Comparison of ENCODE assay signal across 8 cellular contexts in the genomic region with DNA sequence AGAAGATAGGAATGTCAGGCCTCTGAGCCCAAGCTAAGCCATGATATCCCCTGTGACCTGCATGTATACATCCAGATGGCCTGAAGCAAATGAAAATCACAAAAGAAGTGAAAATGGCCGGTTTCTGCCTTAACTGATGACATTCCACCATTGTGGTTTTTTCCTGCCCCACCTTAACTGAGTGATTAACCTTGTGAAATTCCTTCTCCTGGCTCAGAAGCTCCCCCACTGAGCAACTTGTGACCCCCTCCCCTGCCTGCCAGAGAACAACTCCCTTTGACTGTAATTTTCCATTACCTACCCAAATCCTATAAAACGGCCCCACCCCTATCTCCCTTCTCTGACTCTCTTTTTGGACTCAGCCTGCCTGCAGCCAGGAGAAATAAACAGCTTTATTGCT. TPM values are rescaled to one million over a fixed set of nuclear protein-coding genes. Genes with fewer than 3 reads are reported as not detected.
DNase-seq lines count a peak whose midpoint lies in the region; ATAC-seq and TF ChIP-seq lines count a peak whose summit lies in the region.
"Not testable (repeated sequence)": the region's sequence is repeated elsewhere in the genome, so short reads cannot be mapped to it uniquely, and the experiment has no call there.

No MANE protein-coding gene starts in this region.

- H3K27me3 Mint-ChIP-seq in Caco-2 (ENCODE audit: insufficient read depth, unreplicated experiment); WTC11 (ENCODE audit: low read depth); endodermal cell (ENCODE audit: insufficient read depth); neural progenitor cell (ENCODE audit: insufficient read depth, low read depth): not testable (repeated sequence)

- H3K4me1 ChIP-seq in Caco-2, neural progenitor cell: not testable (repeated sequence)
- peaks cover 13% of the 10 kb centered on the region for H3K4me1 ChIP-seq in endodermal cell (ENCODE audit: control insufficient read depth, insufficient read depth, low read length)

- H3K27ac Mint-ChIP-seq in Caco-2 (ENCODE audit: unreplicated experiment) = peak overlapping the region; percentile 40
- H3K27ac Mint-ChIP-seq in WTC11, endodermal cell: not testable (repeated sequence)
- peak overlapping the region; percentile 14 for H3K27ac Mint-ChIP-seq in neural progenitor cell

- peak overlapping the region; percentile 35 for H3K9ac ChIP-seq in endodermal cell (ENCODE audit: extremely low read depth, low read length, poor library complexity, severe bottlenecking)
- H3K9ac ChIP-seq in neural progenitor cell = not testable (repeated sequence)

- not testable (repeated sequence) for H3K79me2 ChIP-seq in neural progenitor cell (ENCODE audit: low read depth)

- WGBS in endodermal cell (ENCODE audit: insufficient coverage in 1 of 2, insufficient read length in 1 of 2), 2 experiments = 27 to 33% methylated on average over 1 to 2 of the region's 2 CpGs

- H3K4me1 Mint-ChIP-seq in Caco-2 (ENCODE audit: low read depth, unreplicated experiment); neural progenitor cell: not testable (repeated sequence)
- H3K4me1 Mint-ChIP-seq in WTC11 (peaks cover 16% of the 10 kb centered on the region; the same call in 1 of the 2 replicates), endodermal cell (peaks cover 16% of the 10 kb centered on the region)

- H3K36me3 Mint-ChIP-seq in Caco-2 (ENCODE audit: insufficient read depth, unreplicated experiment); WTC11; endodermal cell (ENCODE audit: low read depth); neural progenitor cell: not testable (repeated sequence)

- not testable (repeated sequence) for ATAC-seq in WTC11

- DNase-seq in Caco-2 (peak in 1 of 2 experiments; percentile 33), H4 (ENCODE audit: low spot score) (peak; percentile 15), HT1080 (ENCODE audit: low read depth) (peak; percentile 26), M059J (ENCODE audit: low read depth) (peak; percentile 75), WTC11 (ENCODE audit: low spot score) (peak; percentile 39), endodermal cell (peak; percentile 91), iPS DF 19.7 (ENCODE audit: low read depth, low spot score) (peak; percentile 30)
- not testable (repeated sequence) for DNase-seq in neural progenitor cell (ENCODE audit: low spot score)

- H3K9me3 Mint-ChIP-seq in Caco-2 (ENCODE audit: unreplicated experiment); WTC11; endodermal cell; neural progenitor cell: not testable (repeated sequence)

- not testable (repeated sequence) for H3K9me3 ChIP-seq in Caco-2; endodermal cell (ENCODE audit: control insufficient read depth, low read length); neural progenitor cell (ENCODE audit: low read depth)

- not testable (repeated sequence) for H3K36me3 ChIP-seq in Caco-2 (ENCODE audit: control insufficient read depth, insufficient read depth, low read length); endodermal cell (ENCODE audit: control insufficient read depth, insufficient read depth, low read length); neural progenitor cell

- not testable (repeated sequence) for H4K20me1 ChIP-seq in neural progenitor cell (ENCODE audit: low read depth)

- intact Hi-C loops in Caco-2 (cut with micrococcal nuclease; ENCODE audit: unreplicated experiment) = not testable (repeated sequence)

- H2AFZ ChIP-seq in neural progenitor cell (replicated peaks) = not testable (repeated sequence)

- not testable (repeated sequence) for H3K27ac ChIP-seq in endodermal cell (ENCODE audit: low read depth, low read length); neural progenitor cell

- not testable (repeated sequence) for TF ChIP-seq CTCF in Caco-2 (IDR thresholded peaks at IDR 0.05; ENCODE audit: insufficient read depth in 1 of 2, low read depth in 1 of 2, low read length in 1 of 2, severe bottlenecking in 1 of 2, unreplicated experiment in 1 of 2); WTC11 (IDR thresholded peaks at IDR 0.05); endodermal cell (conservative IDR thresholded peaks at IDR 0.05); neural progenitor cell (IDR thresholded peaks at IDR 0.05)

- not testable (repeated sequence) for H3K4me3 Mint-ChIP-seq in Caco-2 (ENCODE audit: unreplicated experiment); WTC11; endodermal cell; neural progenitor cell

- not testable (repeated sequence) for H3K27me3 ChIP-seq in Caco-2 (replicated peaks; ENCODE audit: control insufficient read depth, insufficient read depth, low read length); endodermal cell (ENCODE audit: control insufficient read depth, insufficient read depth, low read length, poor library complexity, severe bottlenecking); neural progenitor cell

- not testable (repeated sequence) for BruUV-seq in Caco-2 (replicated peaks; lab: Mats Ljungman, UMichigan)

- not testable (repeated sequence) for H3K4me2 ChIP-seq in neural progenitor cell

- not testable (repeated sequence) for H3F3A ChIP-seq in neural progenitor cell (ENCODE audit: low read depth)

- POLR2A ChIA-PET in Caco-2 (lab: Charles Lee) = interaction anchor here (0.6 kb wide), 1 partner anchor 8 kb away, joined by 3 read pairs; no protein-coding TSS in a partner anchor
- POLR2A ChIA-PET in WTC11 (lab: Charles Lee) = interaction anchor here (0.6 kb wide), 1 partner anchor 37 kb away, joined by 3 read pairs; no protein-coding TSS in a partner anchor

- not testable (repeated sequence) for H3K4me3 ChIP-seq in Caco-2 (ENCODE audit: low read depth, low read length); endodermal cell (ENCODE audit: low read length); neural progenitor cell

- CTCF ChIA-PET in Caco-2 (lab: Charles Lee); WTC11 (lab: Charles Lee): not testable (repeated sequence)

TF ChIP-seq in WTC11, 78 proteins besides CTCF, POLR2A, EP300 and RAD21:
- TF ChIP-seq TEAD1 (CRISPR knock-in tag; IDR thresholded peaks at IDR 0.05) = peak; percentile 42; the same call in 1 of the 2 replicates

RNA-seq across cellular contexts. Expression of a gene that starts 19.1 kb away (rescaled TPM):
- total RNA-seq in Caco-2 (2022) = 13.1 and 14.4 TPM in 2 replicates
- 24.2 and 29.9 TPM in 2 replicates for total RNA-seq in H4 (2014; rRNA removed; shearing (Covaris generic))
- 17.3 and 19.6 TPM in 2 replicates for total RNA-seq in HT1080 (2014; rRNA removed; shearing (Covaris generic))
- polyA plus RNA-seq in HT1080 (2015; cell fraction: cytosol; rRNA removed) = 14.3 and 14.9 TPM in 2 replicates
- polyA plus RNA-seq in HT1080 (2015; cell fraction: nucleus; rRNA removed) = 14.4 and 18.0 TPM in 2 replicates
- total RNA-seq in M059J (2014; rRNA removed; shearing (Covaris generic)) = 33.6 and 33.7 TPM in 2 replicates
- total RNA-seq in WTC11 (2021) = 20.0 to 22.5 TPM (median 21.0 TPM) in 3 replicates
- total RNA-seq in endodermal cell = 10 to 100 TPM; 22.6 to 25.2 TPM
- 19.3 TPM for polyA plus RNA-seq in endodermal cell (2013, experiment 1 of 2)
- 20.1 TPM for polyA plus RNA-seq in endodermal cell (2013, experiment 2 of 2)
- total RNA-seq in neural progenitor cell (ENCODE audit: low replicate concordance) = 27.6 and 45.7 TPM in 2 replicates

RNA-seq across cellular contexts. Expression of a gene that starts 37.5 kb away (rescaled TPM):
- total RNA-seq in Caco-2 (2022) = 11.1 and 14.0 TPM in 2 replicates
- 21.9 and 26.3 TPM in 2 replicates for total RNA-seq in H4 (2014; rRNA removed; shearing (Covaris generic))
- 4.1 and 4.7 TPM in 2 replicates for total RNA-seq in HT1080 (2014; rRNA removed; shearing (Covaris generic))
- polyA plus RNA-seq in HT1080 (2015; cell fraction: cytosol; rRNA removed) = 12.8 and 17.4 TPM in 2 replicates
- polyA plus RNA-seq in HT1080 (2015; cell fraction: nucleus; rRNA removed) = 26.9 and 32.1 TPM in 2 replicates
- 3.7 and 5.9 TPM in 2 replicates for total RNA-seq in M059J (2014; rRNA removed; shearing (Covaris generic))
- total RNA-seq in WTC11 (2021) = 20.8 to 27.8 TPM (median 23.9 TPM) in 3 replicates
- 10 to 100 TPM; 19.1 to 26.2 TPM for total RNA-seq in endodermal cell
- 19.8 TPM for polyA plus RNA-seq in endodermal cell (2013, experiment 1 of 2)
- 15.8 TPM for polyA plus RNA-seq in endodermal cell (2013, experiment 2 of 2)
- total RNA-seq in neural progenitor cell (ENCODE audit: low replicate concordance) = 16.0 and 18.6 TPM in 2 replicates
